8 cellular contexts compared by ENCODE assay signal in the genomic region with DNA sequence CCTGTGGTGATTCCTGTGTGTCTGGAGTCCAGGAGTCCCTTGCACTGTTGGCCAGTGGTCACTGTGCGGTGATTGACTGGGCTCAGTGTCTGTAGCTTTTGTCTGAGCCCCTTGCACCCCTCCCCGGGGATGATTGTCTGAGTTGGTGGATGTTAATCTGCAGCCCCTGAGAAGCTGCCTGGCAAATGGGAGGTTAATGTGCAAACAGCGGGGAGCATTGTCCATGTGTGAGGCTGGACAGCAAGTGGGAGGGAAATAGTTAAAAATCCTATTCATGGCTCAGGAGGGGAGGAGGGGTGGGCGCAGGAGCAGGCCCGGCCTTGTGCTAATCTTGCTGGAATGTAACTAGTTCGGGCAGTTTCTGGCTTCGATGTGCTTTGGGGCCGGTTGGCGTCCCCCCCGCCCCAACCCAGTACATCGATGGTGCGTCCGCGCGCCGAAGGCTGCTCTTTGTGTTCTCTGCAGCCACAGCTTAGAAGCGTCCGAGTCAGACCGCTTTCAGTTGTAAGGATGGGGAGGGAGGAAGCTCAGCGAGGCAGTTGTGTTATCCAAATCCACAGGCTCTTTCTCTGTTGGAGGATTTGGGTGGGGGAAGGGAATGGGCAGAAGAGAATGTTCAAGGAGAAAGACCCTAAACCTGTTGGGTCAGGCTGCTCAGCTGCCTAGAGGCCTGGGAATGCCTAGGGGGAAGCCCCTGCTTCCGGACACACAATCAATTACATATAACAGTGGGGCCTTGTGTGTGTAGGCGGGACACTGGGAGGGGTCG.
A peak's percentile ranks its signal among the peaks of the same experiment; 100 is the strongest.
DNase-seq lines count a peak whose midpoint lies in the region; ATAC-seq and TF ChIP-seq lines count a peak whose summit lies in the region.
"Had no signal": no experiment of that assay in that cellular context is flagged by ENCODE, and none has a peak within 500 bp of the region (broad histone marks: within the 10 kb centered on the region; RNA-seq: fewer than 3 reads in every experiment).

No MANE protein-coding gene starts in this region.

- H3K4me1 ChIP-seq in endodermal cell (ENCODE audit: control insufficient read depth, insufficient read depth, low read length), result peaks cover 43% of the 10 kb centered on the region
- H3K4me1 ChIP-seq in lower lobe of right lung, result peaks cover 48% of the 10 kb centered on the region

- H3K4me1 Mint-ChIP-seq in endodermal cell, result peaks cover 85% of the 10 kb centered on the region
- peaks cover 79% of the 10 kb centered on the region for H3K4me1 Mint-ChIP-seq in type B pancreatic cell (ENCODE audit: unreplicated experiment)
- H3K4me1 Mint-ChIP-seq in stimulated activated naive CD8-positive, alpha-beta T cell treated with anti-CD3 and anti-CD28 coated beads, Interleukin-15, amount 100 ng/mL, for 72 hours, result peaks cover 5% of the 10 kb centered on the region

- peak overlapping the region; percentile 24 for H3K4me3 ChIP-seq in endodermal cell (ENCODE audit: low read length)
- peak overlapping the region; percentile 3 for H3K4me3 ChIP-seq in lower lobe of right lung

- no peaks in the 10 kb centered on the region for H3K27me3 ChIP-seq in endodermal cell (ENCODE audit: control insufficient read depth, insufficient read depth, low read length, poor library complexity, severe bottlenecking)
- H3K27me3 ChIP-seq in lower lobe of right lung (ENCODE audit: low read depth), result no peaks in the 10 kb centered on the region

- H3K9me3 ChIP-seq in endodermal cell (ENCODE audit: control insufficient read depth, low read length) (no peaks in the 10 kb centered on the region), lower lobe of right lung (no peaks in the 10 kb centered on the region)

- H3K27ac Mint-ChIP-seq in endodermal cell (peak overlapping the region; percentile 98), type B pancreatic cell (peak overlapping the region; percentile 99)
- no peak overlapping the region for H3K27ac Mint-ChIP-seq in stimulated activated naive CD8-positive, alpha-beta T cell treated with anti-CD3 and anti-CD28 coated beads, Interleukin-15, amount 100 ng/mL, for 72 hours

- H3K27ac ChIP-seq in endodermal cell (ENCODE audit: low read depth, low read length) (peak overlapping the region; percentile 98), lower lobe of right lung (no peak overlapping the region)

- WGBS in endodermal cell (ENCODE audit: insufficient coverage in 1 of 2, insufficient read length in 1 of 2), 2 experiments, result 0 to 4% methylated on average over 6 to 21 of the region's 23 CpGs

- DNase-seq in NCI-H2227 (lab: John Stamatoyannopoulos, UW; ENCODE audit: unreplicated experiment) (peak; percentile 50), endodermal cell (peak; percentile 94), lower lobe of right lung (no peak), type B pancreatic cell (ENCODE audit: extremely low spot score, unreplicated experiment) (peak; percentile 78), A172 (ENCODE audit: low spot score) (no peak)
- no peak for DNase-seq in activated CD4-positive, alpha-beta T cell treated with anti-CD3 and anti-CD28 coated beads, Interleukin-2, amount 50 U/mL, for 4 hours
- DNase-seq in stimulated activated naive CD8-positive, alpha-beta T cell treated with anti-CD3 and anti-CD28 coated beads, Interleukin-15, amount 100 ng/mL, for 72 hours, result no peak
- DNase-seq: NCI-H2029 had no signal

- no peak for TF ChIP-seq CTCF in endodermal cell (conservative IDR thresholded peaks at IDR 0.05)
- TF ChIP-seq CTCF in lower lobe of right lung (IDR thresholded peaks at IDR 0.05), result no peak
- no peak for TF ChIP-seq CTCF in type B pancreatic cell (conservative IDR thresholded peaks at IDR 0.05)

- peaks cover 5% of the 10 kb centered on the region for H3K36me3 Mint-ChIP-seq in endodermal cell (ENCODE audit: low read depth)
- H3K36me3 Mint-ChIP-seq in type B pancreatic cell, result peaks cover 4% of the 10 kb centered on the region

- no peaks in the 10 kb centered on the region for H3K27me3 Mint-ChIP-seq in endodermal cell (ENCODE audit: insufficient read depth)
- no peaks in the 10 kb centered on the region for H3K27me3 Mint-ChIP-seq in type B pancreatic cell
- no peaks in the 10 kb centered on the region for H3K27me3 Mint-ChIP-seq in stimulated activated naive CD8-positive, alpha-beta T cell treated with anti-CD3 and anti-CD28 coated beads, Interleukin-15, amount 100 ng/mL, for 72 hours

- peak overlapping the region; percentile 51 for H3K9ac ChIP-seq in endodermal cell (ENCODE audit: extremely low read depth, low read length, poor library complexity, severe bottlenecking)

- intact Hi-C loops in lower lobe of right lung (cut with DNase I), result no loop called here

- H3K9me3 Mint-ChIP-seq in endodermal cell (no peaks in the 10 kb centered on the region), type B pancreatic cell (no peaks in the 10 kb centered on the region)
- H3K9me3 Mint-ChIP-seq in stimulated activated naive CD8-positive, alpha-beta T cell treated with anti-CD3 and anti-CD28 coated beads, Interleukin-15, amount 100 ng/mL, for 72 hours, result no peaks in the 10 kb centered on the region

- peak in 1 of 2 donors; percentile 16 for ATAC-seq in lower lobe of right lung
- ATAC-seq in stimulated activated naive CD8-positive, alpha-beta T cell treated with anti-CD3 and anti-CD28 coated beads, Interleukin-15, amount 100 ng/mL, for 72 hours, result no peak

- H3K36me3 ChIP-seq in endodermal cell (ENCODE audit: control insufficient read depth, insufficient read depth, low read length) (peaks cover 11% of the 10 kb centered on the region), lower lobe of right lung (no peaks in the 10 kb centered on the region)

- H3K4me3 Mint-ChIP-seq in endodermal cell (peak overlapping the region; percentile 55), type B pancreatic cell (peak overlapping the region; percentile 87)
- H3K4me3 Mint-ChIP-seq in stimulated activated naive CD8-positive, alpha-beta T cell treated with anti-CD3 and anti-CD28 coated beads, Interleukin-15, amount 100 ng/mL, for 72 hours, result no peak overlapping the region

Comparison
In these comparisons a context has a peak if more than half of its experiments do, and no peak if none do; other contexts are left out.
1. DNase-seq: peak in NCI-H2227 (single experiment), endodermal cell (single experiment) and type B pancreatic cell (single experiment); none in lower lobe of right lung (single experiment), activated CD4-positive, alpha-beta T cell treated with anti-CD3 and anti-CD28 coated beads, Interleukin-2, amount 50 U/mL, for 4 hours (0 of 2), stimulated activated naive CD8-positive, alpha-beta T cell treated with anti-CD3 and anti-CD28 coated beads, Interleukin-15, amount 100 ng/mL, for 72 hours (0 of 2) and A172 (single experiment).
2. H3K27ac Mint-ChIP-seq: peak in endodermal cell (single experiment) and type B pancreatic cell (single experiment); none in stimulated activated naive CD8-positive, alpha-beta T cell treated with anti-CD3 and anti-CD28 coated beads, Interleukin-15, amount 100 ng/mL, for 72 hours (0 of 2).
3. H3K4me3 Mint-ChIP-seq: peak in endodermal cell (single experiment) and type B pancreatic cell (single experiment); none in stimulated activated naive CD8-positive, alpha-beta T cell treated with anti-CD3 and anti-CD28 coated beads, Interleukin-15, amount 100 ng/mL, for 72 hours (0 of 2).